In genomic region chr11:46917109-46918086, GRCh38 we compare ENCODE assay signal across 8 cellular contexts. TPM values are rescaled to one million over a fixed set of nuclear protein-coding genes. Genes with fewer than 3 reads are reported as not detected.
A peak's percentile ranks its signal among the peaks of the same experiment; 100 is the strongest.
DNase-seq lines count a peak whose midpoint lies in the region; ATAC-seq, FAIRE-seq and TF ChIP-seq lines count a peak whose summit lies in the region.

No MANE protein-coding gene starts in this region.

- peak overlapping the region; percentile 58 to 65 for H3K9ac ChIP-seq in mucosa of rectum (ENCODE audit: low read depth in 1 of 2, low read length in 2 of 2)

- intact Hi-C loops in heart left ventricle (cut with DNase I) (loop anchor here in 2 of 10 donors (5.0 to 10.0 kb wide), 2 partner anchors 87 to 225 kb away; no protein-coding TSS in a partner anchor), Right ventricle myocardium inferior (cut with DNase I) (loop anchor here (2.0 kb wide), 2 partner anchors 21 to 87 kb away; no protein-coding TSS in a partner anchor)

- H3K9me3 ChIP-seq in heart left ventricle (no peaks in the 10 kb centered on the region), mucosa of rectum (ENCODE audit: control insufficient read depth in 2 of 2, low read length in 2 of 2) (no peaks in the 10 kb centered on the region)

- H3K36me3 ChIP-seq in heart left ventricle (no peaks in the 10 kb centered on the region), bronchial epithelial cell (ENCODE audit: control insufficient read depth, insufficient read depth, low read length) (no peaks in the 10 kb centered on the region), mucosa of rectum (ENCODE audit: control insufficient read depth in 2 of 2, insufficient read depth in 2 of 2, low read length in 2 of 2) (no peaks in the 10 kb centered on the region)

- peak overlapping the region; percentile 62 to 94 (median 70) for H3K4me3 ChIP-seq in heart left ventricle
- H3K4me3 ChIP-seq in bronchial epithelial cell (ENCODE audit: low read depth, low read length) = peak overlapping the region; percentile 57
- H3K4me3 ChIP-seq in mucosa of rectum (ENCODE audit: low read length in 2 of 2) = peak overlapping the region; percentile 63 to 80

- H3K4me1 ChIP-seq in heart left ventricle (peaks cover 0 to 72% (median 46%) of the 10 kb centered on the region in 12 donors), mucosa of rectum (ENCODE audit: control insufficient read depth in 2 of 2, insufficient read depth in 2 of 2, low read length in 2 of 2) (peaks cover 22 to 25% of the 10 kb centered on the region in 2 donors)

- no peak for FAIRE-seq in bronchial epithelial cell (lab: Jason Lieb, UNC)
- FAIRE-seq in HTR-8/SVneo (lab: Jason Lieb, UNC) = no peak

- no peak for ATAC-seq in heart left ventricle
- no peak for ATAC-seq in Right ventricle myocardium inferior

- 0 to 2% (median 1%) methylated on average over 29 to 55 of the region's 55 CpGs for WGBS in heart left ventricle, 4 donors

- TF ChIP-seq POLR2A in heart left ventricle (IDR thresholded peaks at IDR 0.05) = no peak

- DNase-seq in heart left ventricle (no peak), Right ventricle myocardium inferior (ENCODE audit: missing footprints) (no peak), bronchial epithelial cell (ENCODE audit: low read depth) (no peak), SHP77 treated with DMSO at 0.1 percent for 48 hours (lab: John Stamatoyannopoulos, UW) (no peak), DMS79 (lab: John Stamatoyannopoulos, UW) (no peak), SKM-1 treated with dmso at 0.1 percent for 144 hours (lab: John Stamatoyannopoulos, UW; ENCODE audit: unreplicated experiment) (no peak), HTR-8/SVneo (ENCODE audit: insufficient read length, low spot score) (no peak)

- H3K27ac ChIP-seq in heart left ventricle = peak overlapping the region; percentile 51 to 93 (median 88)
- H3K27ac ChIP-seq in mucosa of rectum (ENCODE audit: low read depth in 2 of 2, low read length in 2 of 2) = peak overlapping the region in 1 of 2 donors; percentile 41

- H3K27me3 ChIP-seq in heart left ventricle (peaks cover 0 to 50% (median 0%) of the 10 kb centered on the region in 9 donors), bronchial epithelial cell (ENCODE audit: control insufficient read depth, insufficient read depth, low read length) (no peaks in the 10 kb centered on the region), mucosa of rectum (ENCODE audit: control insufficient read depth in 2 of 2, insufficient read depth in 2 of 2, low read length in 2 of 2) (peaks cover 0 to 6% of the 10 kb centered on the region in 2 donors)

- TF ChIP-seq CTCF in heart left ventricle (IDR thresholded peaks at IDR 0.05) = no peak
- TF ChIP-seq CTCF in bronchial epithelial cell (IDR thresholded peaks at IDR 0.05; ENCODE audit: insufficient read depth, low read length, severe bottlenecking) = no peak

RNA-seq across cellular contexts. Expression of gene LRP4, which starts 1.0 kb away (rescaled TPM):
- total RNA-seq in heart left ventricle (10 to 100 TPM; 14.9 to 29.1 (median 20.0) TPM), Right ventricle myocardium inferior (17.5 TPM), bronchial epithelial cell (3.3 and 5.0 TPM in 2 replicates)
- polyA plus RNA-seq in heart left ventricle = 10 to 100 TPM in 1 of 2 donors, 1 to 10 TPM in 1; 9.1 to 16.3 TPM

RNA-seq across cellular contexts. Expression of gene CSTPP1, which starts 19.2 kb away (rescaled TPM):
- total RNA-seq in heart left ventricle (10 to 100 TPM; 12.7 to 19.4 (median 14.7) TPM), Right ventricle myocardium inferior (11.0 TPM), bronchial epithelial cell (6.6 and 9.1 TPM in 2 replicates)
- 10 to 100 TPM in 1 of 2 donors, 1 to 10 TPM in 1; 9.9 to 33.4 TPM for polyA plus RNA-seq in heart left ventricle
